22 cellular contexts compared by ENCODE assay signal in genomic region chr1:102118150-102118549, GRCh38.
"Had no signal": no experiment of that assay in that cellular context is flagged by ENCODE, and none has a peak within 500 bp of the region (broad histone marks: within the 10 kb centered on the region; RNA-seq: fewer than 3 reads in every experiment).

No MANE protein-coding gene starts in this region.

- H3K27me3 ChIP-seq: SJSA1 had no signal

- H3K4me3 ChIP-seq: SJSA1, SK-N-MC had no signal

- H3K27ac ChIP-seq: SJSA1, SK-N-MC had no signal

- DNase-seq: KBM-7, MV-4-11, NCI-H1048, NCI-H1105, NCI-H1417, NCI-H146, NCI-H1694 treated with DMSO at 0.1 percent for 48 hours, NCI-H1930, NCI-H2081, NCI-H2171, NCI-H226, NCI-H446, NCI-H510A, NCI-H524 treated with DMSO at 0.1 percent for 48 hours, NCI-H69, NCI-H774, Right ventricle myocardium superior, RPMI8226, SIG-M5 had no signal

- H3K9me3 ChIP-seq: SJSA1 had no signal

- H3K4me1 ChIP-seq: SJSA1 had no signal

- H3K36me3 ChIP-seq: SJSA1 had no signal

- FAIRE-seq: RCC 7860 had no signal
